ENCODE assay signal across 18 cellular contexts in the genomic region with DNA sequence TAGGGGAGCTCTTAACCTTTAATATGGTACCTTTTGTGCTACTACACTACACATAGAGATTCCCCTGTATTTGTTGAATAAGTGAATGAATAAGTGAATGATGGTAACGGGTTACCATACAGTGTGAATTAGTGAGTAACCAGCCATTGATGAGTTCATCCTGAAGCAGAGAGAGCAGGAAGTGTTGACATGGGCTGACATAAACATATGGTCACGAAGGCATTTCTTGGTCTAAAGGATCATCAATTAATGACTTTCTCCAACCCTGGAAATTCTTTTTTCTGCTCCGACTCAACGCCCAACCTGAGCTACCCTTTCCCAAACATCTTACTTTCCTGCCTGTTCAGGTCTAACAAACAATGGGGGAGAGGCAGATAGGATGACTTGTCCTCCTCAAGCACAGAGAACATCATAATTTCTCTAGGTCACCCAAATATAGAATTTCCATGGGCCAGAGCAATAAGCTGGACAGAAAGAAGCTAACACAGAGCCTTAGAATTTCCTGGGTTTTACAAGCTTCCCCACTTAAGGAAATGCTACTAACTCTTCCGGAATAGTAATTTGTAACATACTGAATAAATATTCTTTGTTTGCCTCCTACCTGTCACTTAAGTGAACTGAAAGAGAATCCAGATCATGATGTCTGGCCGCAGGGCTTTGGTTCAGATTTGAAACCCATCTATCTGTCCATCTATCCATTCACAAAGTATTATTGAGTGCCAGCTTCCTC.
"Had no signal": no experiment of that assay in that cellular context is flagged by ENCODE, and none has a peak within 500 bp of the region (broad histone marks: within the 10 kb centered on the region; RNA-seq: fewer than 3 reads in every experiment).

No MANE protein-coding gene starts in this region.

- H3K36me3 ChIP-seq: colonic mucosa, esophagus squamous epithelium, neutrophil, suprapubic skin, thyroid gland, uterus had no signal

- H3K27ac ChIP-seq: colonic mucosa, esophagus squamous epithelium, foreskin keratinocyte, neutrophil, suprapubic skin, thyroid gland, uterus had no signal

- H3K27me3 ChIP-seq: colonic mucosa, esophagus squamous epithelium, foreskin keratinocyte, neutrophil, suprapubic skin, thyroid gland, uterus had no signal

- H3K4me1 ChIP-seq: colonic mucosa, foreskin keratinocyte, uterus had no signal

- ATAC-seq: foreskin keratinocyte; mucosa of descending colon; naive thymus-derived CD8-positive, alpha-beta T cell; right cardiac atrium; stimulated activated effector memory CD8-positive, alpha-beta T cell treated with anti-CD3 and anti-CD28 coated beads, Interleukin-12 subunit alpha, Interleukin-12 subunit beta, amount 100 ng/mL, for 72 hours; stimulated activated naive CD8-positive, alpha-beta T cell treated with anti-CD3 and anti-CD28 coated beads, Interleukin-15, Interleukin-2, amounts not matched to agents 100 U/mL and 50 U/mL, for 24 hours had no signal

- DNase-seq: colonic mucosa; dermis blood vessel endothelial cell; esophagus squamous epithelium; foreskin keratinocyte; immature natural killer cell; mucosa of descending colon; naive thymus-derived CD8-positive, alpha-beta T cell; right cardiac atrium; small intestine; stimulated activated CD4-positive, alpha-beta T cell treated with anti-CD3 and anti-CD28 coated beads, Interleukin-12 subunit alpha, Interleukin-12 subunit beta, amount 100 ng/mL, for 4 hours; stimulated activated CD4-positive, alpha-beta T cell treated with anti-CD3 and anti-CD28 coated beads, Interleukin-4, amount 100 ng/mL, for 1 hour; stimulated activated CD8-positive, alpha-beta memory T cell treated with anti-CD3 and anti-CD28 coated beads, Interleukin-4, amount 100 ng/mL, for 48 hours; stimulated activated naive CD8-positive, alpha-beta T cell treated with anti-CD3 and anti-CD28 coated beads, Interleukin-15, Interleukin-2, amounts not matched to agents 100 U/mL and 50 U/mL, for 24 hours; thyroid gland; uterus had no signal

- H3K9me3 ChIP-seq: colonic mucosa, esophagus squamous epithelium, mucosa of descending colon, neutrophil, suprapubic skin, thyroid gland, uterus had no signal

- H3K4me3 ChIP-seq: colonic mucosa, esophagus squamous epithelium, mucosa of descending colon, suprapubic skin, thyroid gland, uterus had no signal

- FAIRE-seq: small intestine had no signal
